25 cellular contexts compared by ENCODE assay signal in genomic region chr9:97660345-97660744, GRCh38. TPM values are rescaled to one million over a fixed set of nuclear protein-coding genes. Genes with fewer than 3 reads are reported as not detected.
DNase-seq lines count a peak whose midpoint lies in the region; ATAC-seq and TF ChIP-seq lines count a peak whose summit lies in the region.
"Had no signal": no experiment of that assay in that cellular context is flagged by ENCODE, and none has a peak within 500 bp of the region (broad histone marks: within the 10 kb centered on the region; RNA-seq: fewer than 3 reads in every experiment).

No MANE protein-coding gene starts in this region.

- H3K4me1 ChIP-seq in heart right ventricle (peaks cover 0 to 19% (median 0%) of the 10 kb centered on the region in 9 donors), upper lobe of right lung (no peaks in the 10 kb centered on the region), foreskin keratinocyte (no peaks in the 10 kb centered on the region), vagina (no peaks in the 10 kb centered on the region)

- ATAC-seq in Right ventricle myocardium inferior (peak; percentile 28), heart right ventricle (no peak), upper lobe of right lung (peak; percentile 49), foreskin keratinocyte (no peak)
- ATAC-seq: activated T-cell treated with anti-CD3 and anti-CD28 coated beads, Interleukin-2, amount 50 U/mL, for 72 hours; CD8-positive, alpha-beta T cell; naive thymus-derived CD8-positive, alpha-beta T cell; T-cell had no signal

- peak overlapping the region in 2 of 10 donors; percentile 23 to 65 for H3K27ac ChIP-seq in heart right ventricle
- peak overlapping the region in 31 of 59 donors; percentile 1 to 76 (median 32) for H3K27ac ChIP-seq in dorsolateral prefrontal cortex
- H3K27ac ChIP-seq in upper lobe of right lung: peak overlapping the region; percentile 31
- H3K27ac ChIP-seq in foreskin keratinocyte: no peak overlapping the region
- H3K27ac ChIP-seq in vagina: no peak overlapping the region
- H3K27ac ChIP-seq in RWPE1: no peak overlapping the region
- H3K27ac ChIP-seq: brain microvascular endothelial cell, coronary artery, hepatocyte, VCaP had no signal

- H3K9me3 ChIP-seq in heart right ventricle (no peaks in the 10 kb centered on the region), upper lobe of right lung (no peaks in the 10 kb centered on the region), vagina (no peaks in the 10 kb centered on the region)

- TF ChIP-seq CTCF in heart right ventricle (IDR thresholded peaks at IDR 0.05) (no peak), NB4 (IDR thresholded peaks at IDR 0.05; ENCODE audit: low read depth, low read length) (no peak), dorsolateral prefrontal cortex (IDR thresholded peaks at IDR 0.05 in 54 of 56, conservative IDR thresholded peaks at IDR 0.05 in 2 of 56; ENCODE audit: low read depth in 1 of 56, partially characterized antibody in 56 of 56) (no peak), upper lobe of right lung (IDR thresholded peaks at IDR 0.05) (no peak), foreskin keratinocyte (conservative IDR thresholded peaks at IDR 0.05) (no peak), vagina (IDR thresholded peaks at IDR 0.05) (no peak), RWPE1 (conservative IDR thresholded peaks at IDR 0.05; ENCODE audit: low read depth) (no peak)

- WGBS in heart right ventricle, 2 donors: 75% methylated on average over 5 of the region's 5 CpGs

- POLR2A ChIA-PET in RWPE1 (lab: Yijun Ruan, JAX; ENCODE audit: low non-redundant PET): no interaction called here

- H3K36me3 ChIP-seq in heart right ventricle (peaks cover 0 to 100% (median 62%) of the 10 kb centered on the region in 9 donors), upper lobe of right lung (peaks cover 99% of the 10 kb centered on the region), vagina (peaks cover 0 to 80% of the 10 kb centered on the region in 2 donors)

- CTCF ChIA-PET in RWPE1 (lab: Yijun Ruan, JAX): interaction anchor here (0.5 to 1.4 kb wide), 2 partner anchors 12 to 263 kb away, joined by 3 read pairs; no protein-coding TSS in a partner anchor

- no peak for TF ChIP-seq POLR2A in NB4 (IDR thresholded peaks at IDR 0.05; ENCODE audit: extremely low read depth, insufficient read length)
- no peak for TF ChIP-seq POLR2A in vagina (IDR thresholded peaks at IDR 0.05)

- intact Hi-C loops in Right ventricle myocardium inferior (cut with DNase I): no loop called here
- intact Hi-C loops in heart right ventricle (cut with DNase I): no loop called here
- intact Hi-C loops in dorsolateral prefrontal cortex (cut with DNase I): no loop called here
- intact Hi-C loops in upper lobe of right lung (cut with DNase I): no loop called here
- intact Hi-C loops in vagina (cut with DNase I): no loop called here

- H3K27me3 ChIP-seq in heart right ventricle (no peaks in the 10 kb centered on the region), dorsolateral prefrontal cortex (no peaks in the 10 kb centered on the region), upper lobe of right lung (no peaks in the 10 kb centered on the region), foreskin keratinocyte (no peaks in the 10 kb centered on the region), vagina (no peaks in the 10 kb centered on the region)
- H3K27me3 ChIP-seq: brain microvascular endothelial cell, hepatocyte had no signal

- DNase-seq in Right ventricle myocardium inferior (ENCODE audit: missing footprints) (no peak), heart right ventricle (no peak), NB4 (ENCODE audit: low read depth) (peak; percentile 23), dorsolateral prefrontal cortex (no peak), upper lobe of right lung (no peak), foreskin keratinocyte (no peak), vagina (ENCODE audit: extremely low spot score in 2 of 2) (no peak), RWPE1 (ENCODE audit: low spot score) (no peak)
- DNase-seq: ACHN; activated naive CD8-positive, alpha-beta T cell treated with anti-CD3 and anti-CD28 coated beads, Interleukin-2, amount 10 ng/mL, durations not matched to agents 7 days and 5 days; activated T-cell treated with anti-CD3 and anti-CD28 coated beads, Interleukin-2, amount 50 U/mL, for 72 hours; brain microvascular endothelial cell; CD8-positive, alpha-beta T cell; DMS79; islet precursor cell; naive thymus-derived CD8-positive, alpha-beta T cell; NCI-H1417; NCI-H524; posterior cingulate gyrus; SHP77 treated with DMSO at 0.1 percent for 48 hours; stimulated activated CD4-positive, alpha-beta T cell treated with anti-CD3 and anti-CD28 coated beads, Interleukin-2, amount 100 ng/mL, for 24 hours; T-cell had no signal

- no peak overlapping the region for H3K4me3 ChIP-seq in heart right ventricle
- H3K4me3 ChIP-seq in NB4 (ENCODE audit: low read depth, low read length): no peak overlapping the region
- no peak overlapping the region for H3K4me3 ChIP-seq in dorsolateral prefrontal cortex
- no peak overlapping the region for H3K4me3 ChIP-seq in upper lobe of right lung
- no peak overlapping the region for H3K4me3 ChIP-seq in vagina
- H3K4me3 ChIP-seq: coronary artery, hepatocyte had no signal

RNA-seq across cellular contexts. Expression of gene NCBP1, which starts 26.7 kb away (rescaled TPM):
- total RNA-seq in Right ventricle myocardium inferior (20.0 TPM), heart right ventricle (10 to 100 TPM; 11.8 to 20.4 (median 15.9) TPM), dorsolateral prefrontal cortex (10 to 100 TPM; 17.9 to 48.7 (median 32.4) TPM), upper lobe of right lung (25.4 TPM), foreskin keratinocyte (38.5 and 40.9 TPM in 2 replicates), vagina (23.3 TPM)
- polyA plus RNA-seq in heart right ventricle (1 to 10 TPM; 6.6 to 9.0 TPM), foreskin keratinocyte (18.3 and 20.2 TPM in 2 replicates)

RNA-seq across cellular contexts. Expression of gene TSTD2, which starts 27.2 kb away (rescaled TPM):
- total RNA-seq in Right ventricle myocardium inferior: 24.8 TPM
- 10 to 100 TPM; 19.8 to 29.4 (median 23.4) TPM for total RNA-seq in heart right ventricle
- polyA plus RNA-seq in heart right ventricle: 10 to 100 TPM in 1 of 2 donors, 1 to 10 TPM in 1; 8.5 to 22.3 TPM
- 10 to 100 TPM; 17.7 to 33.6 (median 25.5) TPM for total RNA-seq in dorsolateral prefrontal cortex
- total RNA-seq in upper lobe of right lung: 20.0 TPM
- 11.1 and 11.7 TPM in 2 replicates for total RNA-seq in foreskin keratinocyte
- 5.7 and 5.8 TPM in 2 replicates for polyA plus RNA-seq in foreskin keratinocyte
- 18.2 TPM for total RNA-seq in vagina

RNA-seq across cellular contexts. Expression of gene XPA, which starts 36.8 kb away (rescaled TPM):
- 6.4 TPM for total RNA-seq in Right ventricle myocardium inferior
- 10 to 100 TPM in 3 of 10 donors, 1 to 10 TPM in 7; 7.9 to 13.7 (median 9.3) TPM for total RNA-seq in heart right ventricle
- polyA plus RNA-seq in heart right ventricle: 1 to 10 TPM; 5.7 to 6.9 TPM
- 10 to 100 TPM; 12.5 to 32.8 (median 21.9) TPM for total RNA-seq in dorsolateral prefrontal cortex
- 11.2 TPM for total RNA-seq in upper lobe of right lung
- 7.8 and 7.9 TPM in 2 replicates for total RNA-seq in foreskin keratinocyte
- 7.4 and 7.7 TPM in 2 replicates for polyA plus RNA-seq in foreskin keratinocyte
- 16.7 TPM for total RNA-seq in vagina

Comparison
In these comparisons a context has a peak if more than half of its experiments do, and no peak if none do; other contexts are left out.
1. ATAC-seq: peak in Right ventricle myocardium inferior (single experiment) and upper lobe of right lung (single experiment); none in heart right ventricle (0 of 8) and foreskin keratinocyte (single experiment).
2. H3K27ac ChIP-seq: peak in dorsolateral prefrontal cortex (31 of 59) and upper lobe of right lung (single experiment); none in foreskin keratinocyte (single experiment), vagina (single experiment) and RWPE1 (single experiment).